In genomic region chr22:11613081-11613897, GRCh38 we compare ENCODE assay signal across 6 cellular contexts.
DNase-seq lines count a peak whose midpoint lies in the region; ATAC-seq, FAIRE-seq and TF ChIP-seq lines count a peak whose summit lies in the region.
"Not testable (repeated sequence)": the region's sequence is repeated elsewhere in the genome, so short reads cannot be mapped to it uniquely, and the experiment has no call there.

No MANE protein-coding gene starts in this region.

- not testable (repeated sequence) for H3K79me2 ChIP-seq in osteoblast (ENCODE audit: insufficient read depth, low read length)

- not testable (repeated sequence) for TF ChIP-seq POLR2A in vagina (IDR thresholded peaks at IDR 0.05)

- H3K36me3 Mint-ChIP-seq in endothelial cell (ENCODE audit: low read depth, unreplicated experiment): peaks cover 61% of the 10 kb centered on the region

- H3K27me3 ChIP-seq in RWPE2 (ENCODE audit: insufficient read depth, poor library complexity, severe bottlenecking); osteoblast (ENCODE audit: insufficient read depth, low read length); upper lobe of right lung; vagina: not testable (repeated sequence)

- not testable (repeated sequence) for H4K20me1 ChIP-seq in osteoblast (ENCODE audit: insufficient read depth, low read length)

- not testable (repeated sequence) for H3K9ac ChIP-seq in kidney (ENCODE audit: low read length in 2 of 2)

- H3K27ac ChIP-seq in RWPE2 (ENCODE audit: poor library complexity, severe bottlenecking); kidney (ENCODE audit: low read depth in 2 of 2, low read length in 2 of 2); osteoblast (ENCODE audit: low read depth, low read length); upper lobe of right lung; vagina: not testable (repeated sequence)

- peak overlapping the region; percentile 8 for H3K4me3 Mint-ChIP-seq in endothelial cell (ENCODE audit: unreplicated experiment)

- not testable (repeated sequence) for H3K4me1 ChIP-seq in RWPE2 (ENCODE audit: insufficient read depth, poor library complexity, severe bottlenecking); kidney (ENCODE audit: control insufficient read depth in 1 of 2, insufficient read depth in 1 of 2, low read depth in 1 of 2, low read length in 2 of 2); osteoblast (ENCODE audit: insufficient read depth, low read length); upper lobe of right lung; vagina

- ATAC-seq in RWPE2 (ENCODE audit: low read depth); upper lobe of right lung: not testable (repeated sequence)

- DNase-seq in RWPE2 (ENCODE audit: low spot score) (peak; percentile 34), kidney (peak; percentile 41), osteoblast (ENCODE audit: insufficient read length, low spot score, missing footprints) (peak; percentile 4), upper lobe of right lung (peak; percentile 57), vagina (ENCODE audit: extremely low spot score in 2 of 2) (peak; percentile 70 to 91)
- DNase-seq in endothelial cell (ENCODE audit: low spot score): not testable (repeated sequence)

- H3K36me3 ChIP-seq in RWPE2 (ENCODE audit: low read depth); kidney (ENCODE audit: control insufficient read depth in 1 of 2, insufficient read depth in 2 of 2, low read length in 2 of 2); osteoblast (ENCODE audit: insufficient read depth, low read length); upper lobe of right lung; vagina: not testable (repeated sequence)

- not testable (repeated sequence) for H3K4me3 ChIP-seq in RWPE2 (ENCODE audit: severe bottlenecking); kidney (ENCODE audit: low read length in 2 of 2); osteoblast (ENCODE audit: insufficient read depth, low read length); upper lobe of right lung; vagina

- not testable (repeated sequence) for TF ChIP-seq CTCF in RWPE2 (IDR thresholded peaks at IDR 0.05; ENCODE audit: poor library complexity, severe bottlenecking); endothelial cell (IDR thresholded peaks at IDR 0.05; ENCODE audit: unreplicated experiment); kidney (IDR thresholded peaks at IDR 0.05; ENCODE audit: borderline replicate concordance, extremely low read depth, insufficient read depth); osteoblast (IDR thresholded peaks at IDR 0.05; ENCODE audit: extremely low read depth, low read depth, low read length); upper lobe of right lung (IDR thresholded peaks at IDR 0.05); vagina (IDR thresholded peaks at IDR 0.05)

- H3K27ac Mint-ChIP-seq in endothelial cell (ENCODE audit: unreplicated experiment): not testable (repeated sequence)

- not testable (repeated sequence) for H3K4me2 ChIP-seq in osteoblast (ENCODE audit: insufficient read depth, low read length)

- peaks cover 50% of the 10 kb centered on the region for H3K27me3 Mint-ChIP-seq in endothelial cell (ENCODE audit: unreplicated experiment)

- intact Hi-C loops in kidney (cut with DNase I); upper lobe of right lung (cut with DNase I); vagina (cut with DNase I): not testable (repeated sequence)

- H3K9me3 Mint-ChIP-seq in endothelial cell (ENCODE audit: unreplicated experiment): peaks cover 89% of the 10 kb centered on the region

- H2AFZ ChIP-seq in osteoblast (ENCODE audit: low read length): not testable (repeated sequence)

- not testable (repeated sequence) for FAIRE-seq in kidney (lab: Jason Lieb, UNC)

- not testable (repeated sequence) for H3K4me1 Mint-ChIP-seq in endothelial cell (ENCODE audit: unreplicated experiment)

- H3K9me3 ChIP-seq in RWPE2 (ENCODE audit: severe bottlenecking) (peaks cover 10% of the 10 kb centered on the region), upper lobe of right lung (peaks cover 11% of the 10 kb centered on the region)
- H3K9me3 ChIP-seq in kidney (ENCODE audit: control insufficient read depth in 1 of 2, low read length in 2 of 2); osteoblast (ENCODE audit: low read depth, low read length); vagina: not testable (repeated sequence)
